19 cellular contexts compared by ENCODE assay signal in genomic region chr11:9170450-9170849, GRCh38.
DNase-seq lines count a peak whose midpoint lies in the region; TF ChIP-seq lines count a peak whose summit lies in the region.
"Had no signal": no experiment of that assay in that cellular context is flagged by ENCODE, and none has a peak within 500 bp of the region (broad histone marks: within the 10 kb centered on the region; RNA-seq: fewer than 3 reads in every experiment).

No MANE protein-coding gene starts in this region.

- no peak overlapping the region for H2AFZ ChIP-seq in hepatocyte
- H2AFZ ChIP-seq: parathyroid adenoma had no signal

- H3K4me3 ChIP-seq in brain microvascular endothelial cell (ENCODE audit: low read depth, low read length) (no peak overlapping the region), hepatocyte (no peak overlapping the region), prostate gland (no peak overlapping the region)

- peaks cover 52% of the 10 kb centered on the region for H3K4me1 Mint-ChIP-seq in HFFc6 (ENCODE audit: low read depth)
- peaks cover 11% of the 10 kb centered on the region for H3K4me1 Mint-ChIP-seq in endothelial cell (ENCODE audit: unreplicated experiment)
- H3K4me1 Mint-ChIP-seq: activated B cell treated with CpG ODN at 0.5 μM for 24 hours, B cell had no signal

- H3K9me2 ChIP-seq in hepatocyte (replicated peaks; ENCODE audit: insufficient read depth), result no peaks in the 10 kb centered on the region

- TF ChIP-seq CTCF in HFFc6 (IDR thresholded peaks at IDR 0.05), result no peak
- TF ChIP-seq CTCF in brain microvascular endothelial cell (IDR thresholded peaks at IDR 0.05; ENCODE audit: low read depth, low read length, missing control alignments), result no peak
- TF ChIP-seq CTCF in hepatocyte (IDR thresholded peaks at IDR 0.05; ENCODE audit: poor library complexity), result no peak
- no peak for TF ChIP-seq CTCF in prostate gland (IDR thresholded peaks at IDR 0.05)
- no peak for TF ChIP-seq CTCF in endothelial cell (IDR thresholded peaks at IDR 0.05; ENCODE audit: unreplicated experiment)

- peaks cover 30% of the 10 kb centered on the region for H3K36me3 Mint-ChIP-seq in HFFc6 (ENCODE audit: low read depth)
- H3K36me3 Mint-ChIP-seq in endothelial cell (ENCODE audit: low read depth, unreplicated experiment), result peaks cover 36% of the 10 kb centered on the region

- intact Hi-C loops in prostate gland (cut with DNase I), result no loop called here

- H3K9me3 Mint-ChIP-seq in HFFc6 (no peaks in the 10 kb centered on the region), endothelial cell (ENCODE audit: unreplicated experiment) (no peaks in the 10 kb centered on the region)
- H3K9me3 Mint-ChIP-seq: activated B cell treated with CpG ODN at 0.5 μM for 24 hours, H9 had no signal

- in situ Hi-C loops in brain microvascular endothelial cell (cut with HindIII; ENCODE audit: low pct_ligation_motif_present, low sequenced_read_pairs), result no loop called here

- 87% methylated on average over 2 of the region's 2 CpGs for WGBS in hepatocyte (ENCODE audit: low lambda C conversion rate, missing lambda C conversion rate)
- 73% methylated on average over 2 of the region's 2 CpGs for WGBS in prostate gland

- H3K79me2 ChIP-seq in hepatocyte, result peaks cover 9% of the 10 kb centered on the region
- H3K79me2 ChIP-seq: parathyroid adenoma had no signal

- H3K27me3 ChIP-seq in brain microvascular endothelial cell (replicated peaks) (no peaks in the 10 kb centered on the region), hepatocyte (no peaks in the 10 kb centered on the region), prostate gland (replicated peaks; ENCODE audit: insufficient read depth) (no peaks in the 10 kb centered on the region)

- peak; percentile 53 for DNase-seq in AG08395 (ENCODE audit: low spot score)
- peak; percentile 49 for DNase-seq in HFFc6
- DNase-seq in brain microvascular endothelial cell, result peak; percentile 70
- peak; percentile 11 for DNase-seq in hepatocyte (ENCODE audit: low spot score)
- no peak for DNase-seq in prostate gland (ENCODE audit: low spot score)
- no peak for DNase-seq in inferior parietal cortex (ENCODE audit: extremely low spot score)
- no peak for DNase-seq in endothelial cell (ENCODE audit: low spot score)
- DNase-seq in NCI-H510A treated with DMSO at 0.1 percent for 48 hours (lab: John Stamatoyannopoulos, UW), result no peak
- DNase-seq: activated B cell treated with CpG ODN at 0.5 μM for 24 hours; activated naive CD4-positive, alpha-beta T cell; cerebellar nuclear complex; erythroblast; H9; KG1; NCI-H1417 treated with DMSO at 0.1 percent for 48 hours; NCI-H446; OCI-M1 had no signal

- H3K4me1 ChIP-seq in hepatocyte (ENCODE audit: insufficient read depth), result no peaks in the 10 kb centered on the region
- no peaks in the 10 kb centered on the region for H3K4me1 ChIP-seq in prostate gland (replicated peaks)
- H3K4me1 ChIP-seq: parathyroid adenoma had no signal

- H3K36me3 ChIP-seq in brain microvascular endothelial cell (replicated peaks), result peaks cover 34% of the 10 kb centered on the region
- no peaks in the 10 kb centered on the region for H3K36me3 ChIP-seq in hepatocyte (replicated peaks; ENCODE audit: insufficient read depth, low read depth)
- H3K36me3 ChIP-seq in prostate gland, result no peaks in the 10 kb centered on the region

- no peak overlapping the region for H3K4me3 Mint-ChIP-seq in HFFc6
- H3K4me3 Mint-ChIP-seq in endothelial cell (ENCODE audit: unreplicated experiment), result no peak overlapping the region
- H3K4me3 Mint-ChIP-seq: activated B cell treated with CpG ODN at 0.5 μM for 24 hours, B cell, H9 had no signal

- no peaks in the 10 kb centered on the region for H4K20me1 ChIP-seq in hepatocyte (ENCODE audit: insufficient read depth, poor library complexity, severe bottlenecking)

- H3K27ac Mint-ChIP-seq in HFFc6 (peak overlapping the region; percentile 78), endothelial cell (ENCODE audit: unreplicated experiment) (no peak overlapping the region)
- H3K27ac Mint-ChIP-seq: activated B cell treated with CpG ODN at 0.5 μM for 24 hours, B cell had no signal

- H3K27me3 Mint-ChIP-seq in HFFc6 (ENCODE audit: insufficient read depth), result no peaks in the 10 kb centered on the region; the same call in 1 of the 2 replicates
- H3K27me3 Mint-ChIP-seq in endothelial cell (ENCODE audit: unreplicated experiment), result peaks cover 2% of the 10 kb centered on the region
- H3K27me3 Mint-ChIP-seq: activated B cell treated with CpG ODN at 0.5 μM for 24 hours, B cell had no signal

- no peaks in the 10 kb centered on the region for H3K9me3 ChIP-seq in hepatocyte (ENCODE audit: low read depth)
- H3K9me3 ChIP-seq in prostate gland, result no peaks in the 10 kb centered on the region

- H3K27ac ChIP-seq in brain microvascular endothelial cell, result no peak overlapping the region
- no peak overlapping the region for H3K27ac ChIP-seq in hepatocyte
- H3K27ac ChIP-seq in prostate gland, result no peak overlapping the region
- H3K27ac ChIP-seq: parathyroid adenoma had no signal

- H3K4me2 ChIP-seq in hepatocyte, result no peak overlapping the region

- no peak for TF ChIP-seq POLR2A in prostate gland (IDR thresholded peaks at IDR 0.05)

Comparison
In these comparisons a context has a peak if more than half of its experiments do, and no peak if none do; other contexts are left out.
1. DNase-seq: peak in AG08395 (single experiment), HFFc6 (single experiment), brain microvascular endothelial cell (single experiment) and hepatocyte (single experiment); none in prostate gland (single experiment), inferior parietal cortex (single experiment), endothelial cell (single experiment) and NCI-H510A treated with DMSO at 0.1 percent for 48 hours (single experiment).